In genomic region chr12:163406-163986, GRCh38 we compare ENCODE assay signal across 31 cellular contexts. TPM values are rescaled to one million over a fixed set of nuclear protein-coding genes. Genes with fewer than 3 reads are reported as not detected.
"Had no signal": no experiment of that assay in that cellular context is flagged by ENCODE, and none has a peak within 500 bp of the region (broad histone marks: within the 10 kb centered on the region; RNA-seq: fewer than 3 reads in every experiment).

No MANE protein-coding gene starts in this region.

- H3K27me3 ChIP-seq: cardiac muscle cell, colonic mucosa, hepatocyte, right lobe of liver, upper lobe of left lung had no signal

- H3K27ac ChIP-seq: body of pancreas, colonic mucosa, gastrocnemius medialis, hepatocyte, neutrophil, right lobe of liver, skin epidermis, upper lobe of left lung had no signal

- H3K9me3 Mint-ChIP-seq: activated CD4-positive, alpha-beta memory T cell treated with anti-CD3 and anti-CD28 coated beads, Interleukin-2, amount 10 ng/mL, durations not matched to agents 7 days and 5 days; activated CD4-positive, alpha-beta T cell treated with anti-CD3 and anti-CD28 coated beads, Interleukin-2, amount 10 ng/mL, durations not matched to agents 24 days and 14 days; activated naive CD4-positive, alpha-beta T cell treated with anti-CD3 and anti-CD28 coated beads, Interleukin-2, amount 50 U/mL, for 24 hours; activated T-cell treated with anti-CD3 and anti-CD28 coated beads, Interleukin-2, amount 50 U/mL, for 24 hours; activated T-helper 17 cell treated with anti-CD3 and anti-CD28 coated beads, Interleukin-2, amount 50 U/mL, for 72 hours; nephron; stimulated activated effector memory CD8-positive, alpha-beta T cell treated with anti-CD3 and anti-CD28 coated beads, Interleukin-12 subunit alpha, Interleukin-12 subunit beta, amount 100 ng/mL, for 72 hours; stimulated activated naive CD8-positive, alpha-beta T cell treated with anti-CD3 and anti-CD28 coated beads, Interleukin-15, amount 100 ng/mL, for 72 hours had no signal

- ATAC-seq: gastrocnemius medialis, left cardiac atrium, right lobe of liver, T-helper 17 cell had no signal

- H3K9me3 ChIP-seq: body of pancreas, colonic mucosa, gastrocnemius medialis, neutrophil, right lobe of liver, upper lobe of left lung had no signal

- H3K27ac Mint-ChIP-seq: activated CD4-positive, alpha-beta memory T cell treated with anti-CD3 and anti-CD28 coated beads, Interleukin-2, amount 10 ng/mL, durations not matched to agents 7 days and 5 days; activated CD4-positive, alpha-beta T cell treated with anti-CD3 and anti-CD28 coated beads, Interleukin-2, amount 10 ng/mL, durations not matched to agents 24 days and 14 days; activated naive CD4-positive, alpha-beta T cell treated with anti-CD3 and anti-CD28 coated beads, Interleukin-2, amount 50 U/mL, for 24 hours; activated T-cell treated with anti-CD3 and anti-CD28 coated beads, Interleukin-2, amount 50 U/mL, for 24 hours; activated T-helper 17 cell treated with anti-CD3 and anti-CD28 coated beads, Interleukin-2, amount 50 U/mL, for 72 hours; stimulated activated effector memory CD8-positive, alpha-beta T cell treated with anti-CD3 and anti-CD28 coated beads, Interleukin-12 subunit alpha, Interleukin-12 subunit beta, amount 100 ng/mL, for 72 hours; stimulated activated naive CD8-positive, alpha-beta T cell treated with anti-CD3 and anti-CD28 coated beads, Interleukin-15, amount 100 ng/mL, for 72 hours; T-helper 17 cell had no signal

- H3K36me3 Mint-ChIP-seq: activated naive CD4-positive, alpha-beta T cell treated with anti-CD3 and anti-CD28 coated beads, Interleukin-2, amount 50 U/mL, for 24 hours; stimulated activated effector memory CD8-positive, alpha-beta T cell treated with anti-CD3 and anti-CD28 coated beads, Interleukin-12 subunit alpha, Interleukin-12 subunit beta, amount 100 ng/mL, for 72 hours had no signal

- H3K4me3 ChIP-seq: body of pancreas, cardiac muscle cell, colonic mucosa, gastrocnemius medialis, hepatocyte, right lobe of liver, skin epidermis, upper lobe of left lung had no signal

- H3K36me3 ChIP-seq: cardiac muscle cell, colonic mucosa, gastrocnemius medialis, neutrophil, right lobe of liver, upper lobe of left lung had no signal

- H3K4me1 Mint-ChIP-seq: activated T-helper 17 cell treated with anti-CD3 and anti-CD28 coated beads, Interleukin-2, amount 50 U/mL, for 72 hours had no signal

- H3K4me3 Mint-ChIP-seq: activated CD4-positive, alpha-beta memory T cell treated with anti-CD3 and anti-CD28 coated beads, Interleukin-2, amount 10 ng/mL, durations not matched to agents 7 days and 5 days; activated CD4-positive, alpha-beta T cell treated with anti-CD3 and anti-CD28 coated beads, Interleukin-2, amount 10 ng/mL, durations not matched to agents 24 days and 14 days; activated naive CD4-positive, alpha-beta T cell treated with anti-CD3 and anti-CD28 coated beads, Interleukin-2, amount 50 U/mL, for 24 hours; activated T-cell treated with anti-CD3 and anti-CD28 coated beads, Interleukin-2, amount 50 U/mL, for 24 hours; activated T-helper 17 cell treated with anti-CD3 and anti-CD28 coated beads, Interleukin-2, amount 50 U/mL, for 72 hours; nephron; stimulated activated effector memory CD8-positive, alpha-beta T cell treated with anti-CD3 and anti-CD28 coated beads, Interleukin-12 subunit alpha, Interleukin-12 subunit beta, amount 100 ng/mL, for 72 hours; stimulated activated naive CD8-positive, alpha-beta T cell treated with anti-CD3 and anti-CD28 coated beads, Interleukin-15, amount 100 ng/mL, for 72 hours; T-helper 17 cell had no signal

- H3K4me1 ChIP-seq: body of pancreas, colonic mucosa, gastrocnemius medialis, upper lobe of left lung had no signal

- DNase-seq: activated CD4-positive, alpha-beta memory T cell treated with anti-CD3 and anti-CD28 coated beads, Interleukin-2, amount 10 ng/mL, durations not matched to agents 7 days and 5 days; activated CD4-positive, alpha-beta T cell treated with anti-CD3 and anti-CD28 coated beads, Interleukin-2, amount 10 ng/mL, durations not matched to agents 24 days and 14 days; activated CD4-positive, CD25-positive, alpha-beta regulatory T cell treated with anti-CD3 and anti-CD28 coated beads, Interleukin-2, amount 50 U/mL, for 72 hours; activated CD8-positive, alpha-beta memory T cell treated with anti-CD3 and anti-CD28 coated beads, Interleukin-2, amount 50 U/mL, for 48 hours; activated gamma-delta T cell treated with Interleukin-2 at 50 U/mL for 16 hours; activated T-cell treated with anti-CD3 and anti-CD28 coated beads, Interleukin-2, amount 50 U/mL, for 24 hours; body of pancreas; cerebellar nuclear complex; effector CD8-positive, alpha-beta T cell; gastrocnemius medialis; islet precursor cell; left cardiac atrium; mammary epithelial cell; stimulated activated CD4-positive, alpha-beta T cell treated with anti-CD3 and anti-CD28 coated beads, Interleukin-12 subunit alpha, Interleukin-12 subunit beta, amount 100 ng/mL, for 4 hours; stimulated activated CD4-positive, alpha-beta T cell treated with anti-CD3 and anti-CD28 coated beads, Interleukin-4, amount 100 ng/mL, for 1 hour; stimulated activated naive CD8-positive, alpha-beta T cell treated with anti-CD3 and anti-CD28 coated beads, Interleukin-15, amount 100 ng/mL, for 72 hours; substantia nigra; T-helper 17 cell; T1000 had no signal

- H3K27me3 Mint-ChIP-seq: activated CD4-positive, alpha-beta T cell treated with anti-CD3 and anti-CD28 coated beads, Interleukin-2, amount 10 ng/mL, durations not matched to agents 24 days and 14 days; activated naive CD4-positive, alpha-beta T cell treated with anti-CD3 and anti-CD28 coated beads, Interleukin-2, amount 50 U/mL, for 24 hours; activated T-cell treated with anti-CD3 and anti-CD28 coated beads, Interleukin-2, amount 50 U/mL, for 24 hours had no signal

RNA-seq across cellular contexts. Expression of gene SLC6A12, which starts 50.5 kb away (rescaled TPM):
- total RNA-seq: activated CD4-positive, alpha-beta memory T cell treated with anti-CD3 and anti-CD28 coated beads, Interleukin-2, amount 10 ng/mL, durations not matched to agents 7 days and 5 days; activated CD4-positive, alpha-beta T cell treated with anti-CD3 and anti-CD28 coated beads, Interleukin-2, amount 10 ng/mL, durations not matched to agents 24 days and 14 days; activated T-helper 17 cell treated with anti-CD3 and anti-CD28 coated beads, Interleukin-2, amount 50 U/mL, for 72 hours; osteocyte; T-helper 17 cell had no signal
- polyA plus RNA-seq: mammary epithelial cell had no signal
